ENCODE assay signal across 13 cellular contexts in the genomic region with DNA sequence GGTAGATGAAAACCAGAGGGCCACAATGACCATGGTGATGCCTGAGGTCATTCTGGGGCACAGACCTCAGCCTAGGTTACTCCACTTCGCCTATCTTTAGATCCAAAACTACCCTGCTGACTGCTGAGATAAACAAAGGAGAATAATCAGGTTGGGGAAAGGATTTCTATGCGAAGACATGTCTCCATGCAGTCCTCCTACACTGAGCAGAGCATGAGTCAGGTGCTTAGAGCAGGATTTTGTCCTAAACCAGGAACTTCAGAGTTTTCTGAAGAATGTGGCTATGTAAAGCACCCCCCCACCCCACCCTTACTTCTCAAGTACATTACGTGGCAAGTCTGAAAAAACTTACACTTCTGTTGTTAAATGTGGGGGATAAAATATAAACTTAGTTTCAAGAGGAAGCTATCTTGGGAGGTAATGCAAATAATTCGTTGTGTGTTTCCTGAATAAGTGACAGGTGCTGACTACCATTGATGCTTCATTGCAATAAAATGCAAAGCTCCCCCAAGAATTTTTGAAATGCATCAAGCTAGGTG. TPM values are rescaled to one million over a fixed set of nuclear protein-coding genes. Genes with fewer than 3 reads are reported as not detected.
DNase-seq lines count a peak whose midpoint lies in the region; ATAC-seq, FAIRE-seq and TF ChIP-seq lines count a peak whose summit lies in the region.
"Had no signal": no experiment of that assay in that cellular context is flagged by ENCODE, and none has a peak within 500 bp of the region (broad histone marks: within the 10 kb centered on the region; RNA-seq: fewer than 3 reads in every experiment).

No MANE protein-coding gene starts in this region.

- DNase-seq in GM12878 (ENCODE audit: low read depth, low spot score) (peak; percentile 73), NCI-H128 (lab: John Stamatoyannopoulos, UW; ENCODE audit: unreplicated experiment) (no peak), SHP77 (lab: John Stamatoyannopoulos, UW) (no peak)
- DNase-seq in stimulated activated naive CD4-positive, alpha-beta T cell (lab: John Stamatoyannopoulos, UW) = no peak
- DNase-seq: effector memory CD8-positive, alpha-beta T cell; NCI-H1436 treated with DMSO at 0.1 percent for 48 hours had no signal

- peak; percentile 9 to 59; a peak in 1 of 4 replicates for TF ChIP-seq EP300 in GM12878 (IDR thresholded peaks at IDR 0.05; ENCODE audit: borderline replicate concordance in 1 of 2, control insufficient read depth in 1 of 2, low read depth in 2 of 2, low read length in 2 of 2)

- in situ Hi-C loops in GM12878 (cut with MboI) = no loop called here

- no peaks in the 10 kb centered on the region for H3K27me3 ChIP-seq in DOHH2 (ENCODE audit: control insufficient read depth, low read length)
- no peaks in the 10 kb centered on the region for H3K27me3 ChIP-seq in GM12878 (replicated peaks in 1 of 2; ENCODE audit: control insufficient read depth in 2 of 2, insufficient read depth in 2 of 2, low read length in 1 of 2)

- peaks cover 15% of the 10 kb centered on the region; the same call in 1 of the 2 replicates for H4K20me1 ChIP-seq in DOHH2 (ENCODE audit: control insufficient read depth, insufficient read depth, low read depth, low read length)
- no peaks in the 10 kb centered on the region for H4K20me1 ChIP-seq in GM12878 (ENCODE audit: control insufficient read depth, insufficient read depth)

- intact Hi-C loops in GM12878 (cut with micrococcal nuclease; ENCODE audit: unreplicated experiment) = loop anchor here (5.0 kb wide), 1 partner anchor 77 kb away; a partner anchor contains a TSS

- H3K4me3 ChIP-seq in DOHH2 (ENCODE audit: low read length) = peak overlapping the region; percentile 43
- peak overlapping the region; percentile 47; the same call in 1 of the 2 replicates for H3K4me3 ChIP-seq in GM12878
- H3K4me3 ChIP-seq: HAP-1, thoracic aorta had no signal

- H3K27ac Mint-ChIP-seq in activated T-helper 17 cell treated with anti-CD3 and anti-CD28 coated beads, Interleukin-2, amount 50 U/mL, for 72 hours = no peak overlapping the region
- H3K27ac Mint-ChIP-seq: activated T-helper 1 cell treated with anti-CD3 and anti-CD28 coated beads, Interleukin-12 subunit alpha, Interleukin-12 subunit beta, Interleukin-2, Interleukin-4 antibody, amounts not matched to agents 30 ng/mL and 10 ng/mL and 1 ng/mL, durations not matched to agents 14 hours and 24 hours and 36 hours; effector memory CD8-positive, alpha-beta T cell had no signal

- no peaks in the 10 kb centered on the region for H3K36me3 ChIP-seq in DOHH2 (ENCODE audit: control insufficient read depth, low read length)
- peaks cover 3 to 4% of the 10 kb centered on the region in 2 experiments; a peak in 2 of 4 replicates for H3K36me3 ChIP-seq in GM12878 (ENCODE audit: control insufficient read depth in 2 of 2, insufficient read depth in 2 of 2, low read length in 1 of 2)
- H3K36me3 ChIP-seq: HAP-1, thoracic aorta had no signal

- ATAC-seq in GM19463 (IDR thresholded peaks at IDR 0.05; ENCODE audit: unreplicated experiment) = peak; percentile 41
- ATAC-seq in HG03135 (IDR thresholded peaks at IDR 0.05; ENCODE audit: unreplicated experiment) = peak; percentile 45
- peak; percentile 62 for ATAC-seq in GM12878
- ATAC-seq in activated T-helper 17 cell treated with anti-CD3 and anti-CD28 coated beads, Interleukin-2, amount 50 U/mL, for 72 hours (replicated peaks) = no peak
- ATAC-seq: effector memory CD8-positive, alpha-beta T cell had no signal

- POLR2A ChIA-PET in GM12878 (lab: Charles Lee) = interaction anchor here (0.5 to 5.0 kb wide), 23 partner anchors 8 to 98 kb away, joined by 3 to 67 read pairs (median 5); a partner anchor contains a TSS

- 0 out of 2 replicates have a peak, but pooled peaks have one; percentile 0 for TF ChIP-seq RAD21 in GM12878 (IDR thresholded peaks at IDR 0.05; ENCODE audit: insufficient read depth, low read depth, low read length)

- peak overlapping the region; percentile 79 for H2AFZ ChIP-seq in GM12878 (ENCODE audit: control insufficient read depth, low read depth, low read length)

- CTCF ChIA-PET in GM12878 (lab: Yijun Ruan, JAX) = interaction anchor here (0.6 to 2.9 kb wide), 16 partner anchors 10 to 303 kb away, joined by 3 to 12 read pairs (median 4); a partner anchor contains a TSS

- SMC1A ChIA-PET in GM12878 (lab: Charles Lee; ENCODE audit: uncharacterized antibody, unreplicated experiment) = interaction anchor here (0.7 to 6.8 kb wide), 23 partner anchors 7 to 80 kb away, joined by 3 to 87 read pairs (median 13); a partner anchor contains a TSS

- whole genome bisulfite sequencing in GM12878 (ENCODE audit: insufficient coverage, insufficient replicate concordance, low lambda C conversion rate, missing lambda C conversion rate) = under 1% methylated on average over 4 of the region's 4 CpGs

- H3K36me3 Mint-ChIP-seq in activated T-helper 17 cell treated with anti-CD3 and anti-CD28 coated beads, Interleukin-2, amount 50 U/mL, for 72 hours (ENCODE audit: low read depth) = no peaks in the 10 kb centered on the region

- H3K9me3 ChIP-seq in DOHH2 (ENCODE audit: control insufficient read depth, insufficient read depth, low read length) (no peaks in the 10 kb centered on the region), GM12878 (replicated peaks; ENCODE audit: control insufficient read depth, insufficient read depth, low read length) (no peaks in the 10 kb centered on the region; the same call in 1 of the 3 replicates)
- H3K9me3 ChIP-seq: HAP-1, thoracic aorta had no signal

- peak overlapping the region; percentile 15; the same call in 1 of the 2 replicates for H3K27ac ChIP-seq in DOHH2 (ENCODE audit: low read depth, low read length)
- H3K27ac ChIP-seq in GM12878 (ENCODE audit: control insufficient read depth, insufficient read depth) = peak overlapping the region; percentile 93
- H3K27ac ChIP-seq: thoracic aorta had no signal

- BruUV-seq in GM12878 (replicated peaks; lab: Mats Ljungman, UMichigan) = no TSS peak

- H3K4me1 Mint-ChIP-seq in activated T-helper 17 cell treated with anti-CD3 and anti-CD28 coated beads, Interleukin-2, amount 50 U/mL, for 72 hours = peaks cover 30% of the 10 kb centered on the region

- peak overlapping the region; percentile 67 for H3K9ac ChIP-seq in GM12878 (ENCODE audit: control insufficient read depth, insufficient read depth, low read length)

- H3K4me1 ChIP-seq in DOHH2 (ENCODE audit: control insufficient read depth, low read length) (peaks cover 32% of the 10 kb centered on the region), GM12878 (ENCODE audit: control insufficient read depth, insufficient read depth, low read length) (peaks cover 43% of the 10 kb centered on the region)

- H3K9me3 Mint-ChIP-seq in activated T-helper 17 cell treated with anti-CD3 and anti-CD28 coated beads, Interleukin-2, amount 50 U/mL, for 72 hours = no peaks in the 10 kb centered on the region
- H3K9me3 Mint-ChIP-seq: activated T-helper 1 cell treated with anti-CD3 and anti-CD28 coated beads, Interleukin-12 subunit alpha, Interleukin-12 subunit beta, Interleukin-2, Interleukin-4 antibody, amounts not matched to agents 30 ng/mL and 10 ng/mL and 1 ng/mL, durations not matched to agents 14 hours and 24 hours and 36 hours; effector memory CD8-positive, alpha-beta T cell had no signal

- TF ChIP-seq POLR2A in GM12878 (IDR thresholded peaks at IDR 0.05; ENCODE audit: low read depth, low read length) = no peak

- H3K9me2 ChIP-seq in DOHH2 (replicated peaks; ENCODE audit: control insufficient read depth, low read length) = no peaks in the 10 kb centered on the region

- TF ChIP-seq CTCF in DOHH2 (IDR thresholded peaks at IDR 0.05; ENCODE audit: low read depth, low read length, poor library complexity, severe bottlenecking) (no peak), GM12878 (IDR thresholded peaks at IDR 0.05 in 2 of 3, conservative IDR thresholded peaks at IDR 0.05 in 1 of 3; ENCODE audit: control insufficient read depth in 2 of 3, extremely low read depth in 1 of 3, insufficient read depth in 1 of 3, low read depth in 3 of 3, low read length in 3 of 3) (no peak)

- RAD21 ChIA-PET in GM12878 (lab: Charles Lee; ENCODE audit: unreplicated experiment) = interaction anchor here (0.6 to 4.2 kb wide), 22 partner anchors 8 to 363 kb away, joined by 3 to 50 read pairs (median 6); a partner anchor contains a TSS

- H3K27me3 Mint-ChIP-seq in activated T-helper 17 cell treated with anti-CD3 and anti-CD28 coated beads, Interleukin-2, amount 50 U/mL, for 72 hours = no peaks in the 10 kb centered on the region
- H3K27me3 Mint-ChIP-seq: effector memory CD8-positive, alpha-beta T cell had no signal

- H3F3A ChIP-seq in DOHH2 (ENCODE audit: control insufficient read depth, insufficient read depth) = no peaks in the 10 kb centered on the region

- no peak overlapping the region for H3K4me3 Mint-ChIP-seq in activated T-helper 17 cell treated with anti-CD3 and anti-CD28 coated beads, Interleukin-2, amount 50 U/mL, for 72 hours
- H3K4me3 Mint-ChIP-seq: activated T-helper 1 cell treated with anti-CD3 and anti-CD28 coated beads, Interleukin-12 subunit alpha, Interleukin-12 subunit beta, Interleukin-2, Interleukin-4 antibody, amounts not matched to agents 30 ng/mL and 10 ng/mL and 1 ng/mL, durations not matched to agents 14 hours and 24 hours and 36 hours; effector memory CD8-positive, alpha-beta T cell had no signal

- peak overlapping the region; percentile 67 for H3K4me2 ChIP-seq in DOHH2 (ENCODE audit: low read length)
- peak overlapping the region; percentile 92 for H3K4me2 ChIP-seq in GM12878 (ENCODE audit: control insufficient read depth, insufficient read depth)

- no peaks in the 10 kb centered on the region for H3K79me2 ChIP-seq in DOHH2 (ENCODE audit: control insufficient read depth, low read length)
- peaks cover 11% of the 10 kb centered on the region for H3K79me2 ChIP-seq in GM12878 (ENCODE audit: control insufficient read depth, insufficient read depth, low read length)

- FAIRE-seq in GM12878 (lab: Jason Lieb, UNC) = peak; percentile 41

RNA-seq across cellular contexts. Expression of a gene that starts 19.4 kb away (rescaled TPM):
- 37.4 and 39.7 TPM in 2 replicates for total RNA-seq in GM12878 (2013; cell fraction: nucleolus; rRNA removed)
- 3.4 and 4.0 TPM in 2 replicates for total RNA-seq in GM12878 (2014; rRNA removed)
- 3.2 and 3.9 TPM in 2 replicates for total RNA-seq in GM12878 (2014; rRNA removed; fragmentation: Illumina TruSeq; extraction: Trizol)
- 1.9 and 2.4 TPM in 2 replicates for total RNA-seq in GM12878 (2021)
- 1.5 TPM for polyA plus RNA-seq in GM12878 (2011; ENCODE audit: low read depth)
- 37.3 and 46.0 TPM in 2 replicates for polyA plus RNA-seq in GM12878 (2011; rRNA removed)
- polyA plus RNA-seq in GM12878 (2011; cell fraction: cytosol; rRNA removed) = 19.5 and 25.9 TPM in 2 replicates
- 22.2 and 35.4 TPM in 2 replicates for polyA plus RNA-seq in GM12878 (2011; cell fraction: nucleus; rRNA removed)
- polyA plus RNA-seq in GM12878 (2012) = 1.3 and 3.0 TPM in 2 replicates
- polyA plus RNA-seq in GM12878 (2014; fragmentation: Illumina TruSeq; extraction: Trizol) = 2.9 and 3.3 TPM in 2 replicates
- polyA plus RNA-seq in GM12878 (2014; fragmentation: Nextera tagmentation; extraction: Ambion mirVana) = 1 to 10 TPM; 1.5 to 2.5 TPM
- polyA plus RNA-seq in GM12878 (2014; rRNA removed) = 1.8 and 2.0 TPM in 2 replicates
- polyA plus RNA-seq in GM12878 (2016; fragmentation: Nextera tagmentation; extraction: Ambion mirVana) = 1 to 10 TPM; 3.0 to 4.1 TPM
- 51.9 and 57.8 TPM in 2 replicates for polyA minus RNA-seq in GM12878 (2011; rRNA and poly(A)+ RNA removed)
- 16.7 and 17.6 TPM in 2 replicates for polyA minus RNA-seq in GM12878 (2011; cell fraction: cytosol; rRNA and poly(A)+ RNA removed)
- polyA minus RNA-seq in GM12878 (2011; cell fraction: nucleus; rRNA and poly(A)+ RNA removed) = 29.9 and 30.0 TPM in 2 replicates
- total RNA-seq in activated T-helper 17 cell treated with anti-CD3 and anti-CD28 coated beads, Interleukin-2, amount 50 U/mL, for 72 hours = 1 to 10 TPM; 1.2 to 1.5 TPM
